ENCODE assay signal across 24 cellular contexts in the genomic region with DNA sequence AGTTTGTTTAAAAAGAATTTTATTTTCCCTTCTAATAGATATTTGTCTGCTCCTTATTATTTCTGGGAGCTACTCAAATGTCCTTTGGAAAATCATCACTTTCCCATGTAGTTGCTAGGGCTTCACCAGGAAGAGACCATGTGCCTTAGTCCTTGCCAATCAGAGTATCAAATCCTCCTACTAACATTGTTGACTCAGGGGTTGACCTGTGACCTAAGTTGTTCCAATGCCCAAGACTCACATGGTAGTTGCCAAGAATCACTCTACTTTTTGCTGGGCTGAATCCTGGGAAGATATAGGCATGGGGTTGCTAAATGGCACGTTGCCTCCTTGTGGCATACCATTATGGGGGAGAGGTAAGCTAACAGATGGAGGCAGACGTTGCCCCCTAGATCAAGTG. TPM values are rescaled to one million over a fixed set of nuclear protein-coding genes. Genes with fewer than 3 reads are reported as not detected.
DNase-seq lines count a peak whose midpoint lies in the region; ATAC-seq, FAIRE-seq and TF ChIP-seq lines count a peak whose summit lies in the region.
"Had no signal": no experiment of that assay in that cellular context is flagged by ENCODE, and none has a peak within 500 bp of the region (broad histone marks: within the 10 kb centered on the region; RNA-seq: fewer than 3 reads in every experiment).

No MANE protein-coding gene starts in this region.

- POLR2A ChIA-PET in HepG2 (lab: Yijun Ruan, JAX), result no interaction called here

- ATAC-seq in HepG2 (no peak), left lobe of liver (peak; percentile 83), HG03520 (IDR thresholded peaks at IDR 0.05; ENCODE audit: unreplicated experiment) (no peak), HG02571 (IDR thresholded peaks at IDR 0.05; ENCODE audit: unreplicated experiment) (no peak)
- ATAC-seq: GM12878, Right ventricle myocardium inferior had no signal

- TF ChIP-seq RAD21 in liver (IDR thresholded peaks at IDR 0.05), result no peak
- no peak for TF ChIP-seq RAD21 in HepG2 (CRISPR knock-in tag; IDR thresholded peaks at IDR 0.05)

- no peaks in the 10 kb centered on the region for H4K20me1 ChIP-seq in HepG2 (ENCODE audit: insufficient read depth, low read length)

- no peak for TF ChIP-seq EP300 in HepG2 (IDR thresholded peaks at IDR 0.05; ENCODE audit: low read depth in 2 of 2, low read length in 2 of 2)
- TF ChIP-seq EP300 in HepG2 (CRISPR knock-in tag; IDR thresholded peaks at IDR 0.05; ENCODE audit: borderline replicate concordance), result no peak

- H3K4me1 ChIP-seq in liver (ENCODE audit: control insufficient read depth in 4 of 4, insufficient read depth in 4 of 4, low read length in 3 of 4) (no peaks in the 10 kb centered on the region), HepG2 (ENCODE audit: insufficient read depth, low read length) (0 out of 2 replicates have a peak, but pooled peaks cover 9% of the 10 kb centered on the region)
- H3K4me1 ChIP-seq: SJSA1 had no signal

- H3K27me3 ChIP-seq in liver (ENCODE audit: control insufficient read depth in 4 of 4, insufficient read depth in 4 of 4, low read length in 3 of 4), result no peaks in the 10 kb centered on the region
- no peaks in the 10 kb centered on the region for H3K27me3 ChIP-seq in HepG2 (ENCODE audit: control insufficient read depth in 1 of 2, insufficient read depth in 2 of 2, low read length in 2 of 2)
- H3K27me3 ChIP-seq: SJSA1 had no signal

- 53% methylated on average over 2 of the region's 2 CpGs for WGBS in liver
- WGBS in HepG2 (ENCODE audit: low lambda C conversion rate), result 15% methylated on average over 2 of the region's 2 CpGs

- no TSS peak for BruUV-seq in HepG2 (replicated peaks; lab: Mats Ljungman, UMichigan)

- H3K4me3 ChIP-seq in liver (ENCODE audit: low read depth in 1 of 3, low read length in 3 of 3) (no peak overlapping the region), HepG2 (replicated peaks in 1 of 3; ENCODE audit: insufficient read depth in 1 of 3, low read depth in 2 of 3, low read length in 3 of 3) (no peak overlapping the region)
- H3K4me3 ChIP-seq: GM12878, GM23248, SJSA1 had no signal

- H3K79me2 ChIP-seq in HepG2 (ENCODE audit: insufficient read depth, low read length), result no peaks in the 10 kb centered on the region

- H3K27ac ChIP-seq in liver (ENCODE audit: low read depth in 1 of 2, low read length in 2 of 2) (no peak overlapping the region), HepG2 (ENCODE audit: extremely low read length, insufficient read depth, low read length) (no peak overlapping the region)
- H3K27ac ChIP-seq: GM23248, SJSA1 had no signal

- FAIRE-seq in HepG2 (lab: Jason Lieb, UNC), result no peak
- FAIRE-seq: A204.1, GM12878, RCC 7860 had no signal

- CTCF ChIA-PET in HepG2 (lab: Yijun Ruan, JAX; ENCODE audit: low intra/inter-chr PET ratio, low total read pairs), result no interaction called here

- H3K4me2 ChIP-seq in HepG2 (ENCODE audit: low read depth, low read length), result no peak overlapping the region

- TF ChIP-seq CTCF in liver (IDR thresholded peaks at IDR 0.05; ENCODE audit: low read depth, low read length, missing input control) (no peak), HepG2 (CRISPR knock-in tag; IDR thresholded peaks at IDR 0.05) (no peak)

- intact Hi-C loops in HepG2 (cut with micrococcal nuclease; ENCODE audit: unreplicated experiment), result no loop called here

- no peak for DNase-seq in HepG2 (ENCODE audit: low spot score)
- DNase-seq in dermis blood vessel endothelial cell, result peak; percentile 20
- no peak for DNase-seq in left lobe of liver (ENCODE audit: low spot score)
- no peak for DNase-seq in stimulated activated CD4-positive, alpha-beta T cell treated with anti-CD3 and anti-CD28 coated beads, Interleukin-15, amount 100 ng/mL, for 24 hours
- DNase-seq: DMS79 treated with DMSO at 0.1 percent for 48 hours, GM23248, HCEC 1CT, Karpas-422, NCI-H1092, NCI-H1436 treated with DMSO at 0.1 percent for 48 hours, NCI-H2029 treated with DMSO at 0.1 percent for 48 hours, NCI-H226, NCI-H510A treated with DMSO at 0.1 percent for 48 hours, NCI-H774 had no signal

- in situ Hi-C loops in HepG2 (cut with HindIII; ENCODE audit: extremely low pct_ligation_motif_present, low pct_unique_long_range_greater_than_20kb), result no loop called here

- TF ChIP-seq POLR2A in HepG2 (IDR thresholded peaks at IDR 0.05; ENCODE audit: insufficient read depth in 1 of 2, low read depth in 2 of 2, low read length in 2 of 2), result no peak

- H3K9ac ChIP-seq in liver (ENCODE audit: low read depth in 1 of 2, low read length in 2 of 2) (no peak overlapping the region), HepG2 (ENCODE audit: insufficient read depth, low read depth, low read length) (no peak overlapping the region)
- H3K9ac ChIP-seq: GM23248 had no signal

- H3K9me3 ChIP-seq in liver (ENCODE audit: control insufficient read depth in 4 of 4, low read length in 3 of 4) (no peaks in the 10 kb centered on the region), HepG2 (ENCODE audit: low read length) (no peaks in the 10 kb centered on the region)
- H3K9me3 ChIP-seq: SJSA1 had no signal

- no peak overlapping the region for H2AFZ ChIP-seq in HepG2 (ENCODE audit: low read length)
- H2AFZ ChIP-seq: GM23248 had no signal

- H3K36me3 ChIP-seq in liver (ENCODE audit: control insufficient read depth in 4 of 4, insufficient read depth in 3 of 4, low read depth in 1 of 4, low read length in 3 of 4), result no peaks in the 10 kb centered on the region
- H3K36me3 ChIP-seq in HepG2 (replicated peaks in 1 of 2; ENCODE audit: control insufficient read depth in 1 of 2, insufficient read depth in 2 of 2, low read length in 2 of 2), result no peaks in the 10 kb centered on the region
- H3K36me3 ChIP-seq: SJSA1 had no signal

TF ChIP-seq in liver, 16 proteins besides CTCF, POLR2A, EP300 and RAD21 (continues in another document):
- TF ChIP-seq RXRA (IDR thresholded peaks at IDR 0.05) (no peak), HNF4A (conservative IDR thresholded peaks at IDR 0.05) (no peak)

TF ChIP-seq in HepG2, 621 proteins besides CTCF, POLR2A, EP300 and RAD21 (continues in another document):
- no peak for TF ChIP-seq ZNF510 (CRISPR knock-in tag; IDR thresholded peaks at IDR 0.05; ENCODE audit: low read depth)
- TF ChIP-seq, protein P1, sequence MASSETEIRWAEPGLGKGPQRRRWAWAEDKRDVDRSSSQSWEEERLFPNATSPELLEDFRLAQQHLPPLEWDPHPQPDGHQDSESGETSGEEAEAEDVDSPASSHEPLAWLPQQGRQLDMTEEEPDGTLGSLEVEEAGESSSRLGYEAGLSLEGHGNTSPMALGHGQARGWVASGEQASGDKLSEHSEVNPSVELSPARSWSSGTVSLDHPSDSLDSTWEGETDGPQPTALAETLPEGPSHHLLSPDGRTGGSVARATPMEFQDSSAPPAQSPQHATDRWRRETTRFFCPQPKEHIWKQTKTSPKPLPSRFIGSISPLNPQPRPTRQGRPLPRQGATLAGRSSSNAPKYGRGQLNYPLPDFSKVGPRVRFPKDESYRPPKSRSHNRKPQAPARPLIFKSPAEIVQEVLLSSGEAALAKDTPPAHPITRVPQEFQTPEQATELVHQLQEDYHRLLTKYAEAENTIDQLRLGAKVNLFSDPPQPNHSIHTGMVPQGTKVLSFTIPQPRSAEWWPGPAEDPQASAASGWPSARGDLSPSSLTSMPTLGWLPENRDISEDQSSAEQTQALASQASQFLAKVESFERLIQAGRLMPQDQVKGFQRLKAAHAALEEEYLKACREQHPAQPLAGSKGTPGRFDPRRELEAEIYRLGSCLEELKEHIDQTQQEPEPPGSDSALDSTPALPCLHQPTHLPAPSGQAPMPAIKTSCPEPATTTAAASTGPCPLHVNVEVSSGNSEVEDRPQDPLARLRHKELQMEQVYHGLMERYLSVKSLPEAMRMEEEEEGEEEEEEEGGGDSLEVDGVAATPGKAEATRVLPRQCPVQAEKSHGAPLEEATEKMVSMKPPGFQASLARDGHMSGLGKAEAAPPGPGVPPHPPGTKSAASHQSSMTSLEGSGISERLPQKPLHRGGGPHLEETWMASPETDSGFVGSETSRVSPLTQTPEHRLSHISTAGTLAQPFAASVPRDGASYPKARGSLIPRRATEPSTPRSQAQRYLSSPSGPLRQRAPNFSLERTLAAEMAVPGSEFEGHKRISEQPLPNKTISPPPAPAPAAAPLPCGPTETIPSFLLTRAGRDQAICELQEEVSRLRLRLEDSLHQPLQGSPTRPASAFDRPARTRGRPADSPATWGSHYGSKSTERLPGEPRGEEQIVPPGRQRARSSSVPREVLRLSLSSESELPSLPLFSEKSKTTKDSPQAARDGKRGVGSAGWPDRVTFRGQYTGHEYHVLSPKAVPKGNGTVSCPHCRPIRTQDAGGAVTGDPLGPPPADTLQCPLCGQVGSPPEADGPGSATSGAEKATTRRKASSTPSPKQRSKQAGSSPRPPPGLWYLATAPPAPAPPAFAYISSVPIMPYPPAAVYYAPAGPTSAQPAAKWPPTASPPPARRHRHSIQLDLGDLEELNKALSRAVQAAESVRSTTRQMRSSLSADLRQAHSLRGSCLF (CRISPR knock-in tag; IDR thresholded peaks at IDR 0.05; ENCODE audit: borderline replicate concordance), result no peak
- TF ChIP-seq ZNF451 (CRISPR knock-in tag; IDR thresholded peaks at IDR 0.05), result no peak

RNA-seq across cellular contexts. Expression of gene FOXD3, which starts 58.2 kb away (rescaled TPM):
- under 1 TPM in 1 of 2 donors, not detected in 1; under 0.01 TPM for total RNA-seq in liver
- polyA plus RNA-seq in liver, result under 1 TPM in 1 of 2 donors, not detected in 1; 0.05 TPM
- total RNA-seq in HepG2 (2016; rRNA removed; fragmentation: Illumina TruSeq; extraction: Trizol), result not detected in 2 replicates
- total RNA-seq in HepG2 (2016; cell fraction: cytosol; rRNA removed; fragmentation: Illumina TruSeq; extraction: Trizol; ENCODE audit: low read depth), result not detected in 2 replicates
- total RNA-seq in HepG2 (2016; cell fraction: insoluble cytoplasmic fraction; rRNA removed; fragmentation: Illumina TruSeq; extraction: Trizol), result not detected in 2 replicates
- total RNA-seq in HepG2 (2016; cell fraction: membrane; rRNA removed; fragmentation: Illumina TruSeq; extraction: Trizol), result not detected in 2 replicates
- total RNA-seq in HepG2 (2016; cell fraction: nucleus; rRNA removed; fragmentation: Illumina TruSeq; extraction: Trizol), result not detected in 2 replicates
- not detected in 2 replicates for polyA plus RNA-seq in HepG2 (2011; rRNA removed)
- polyA plus RNA-seq in HepG2 (2011; cell fraction: cytosol; rRNA removed), result not detected in 2 replicates
- polyA plus RNA-seq in HepG2 (2011; cell fraction: nucleus; rRNA removed), result not detected in 2 replicates
- polyA plus RNA-seq in HepG2 (2012), result not detected in 2 replicates
- not detected in 2 replicates for polyA plus RNA-seq in HepG2 (2016; cell fraction: cytosol; fragmentation: Illumina TruSeq; extraction: Trizol; ENCODE audit: low read depth)
- not detected in 2 replicates for polyA plus RNA-seq in HepG2 (2016; cell fraction: insoluble cytoplasmic fraction; fragmentation: Illumina TruSeq; extraction: Trizol; ENCODE audit: low read depth)
- polyA plus RNA-seq in HepG2 (2016; cell fraction: membrane; fragmentation: Illumina TruSeq; extraction: Trizol; ENCODE audit: low read depth), result not detected in 2 replicates
- not detected in 2 replicates for polyA plus RNA-seq in HepG2 (2016; cell fraction: nucleus; fragmentation: Illumina TruSeq; extraction: Trizol; ENCODE audit: insufficient read depth, low read depth)
- polyA minus RNA-seq in HepG2 (2011; rRNA and poly(A)+ RNA removed; ENCODE audit: low replicate concordance), result not detected in 2 replicates
- polyA minus RNA-seq in HepG2 (2011; cell fraction: cytosol; rRNA and poly(A)+ RNA removed), result not detected in 2 replicates
- polyA minus RNA-seq in HepG2 (2011; cell fraction: nucleus; rRNA and poly(A)+ RNA removed), result not detected in 2 replicates
- not detected in 2 replicates for total RNA-seq in dermis blood vessel endothelial cell
- 0.15 TPM for total RNA-seq in left lobe of liver
- total RNA-seq: GM12878; GM23248; T-helper 1 cell treated with Interleukin-12 subunit alpha and Interleukin-12 subunit beta and Interleukin-4 antibody, amounts not matched to agents 30 ng/mL and 1 ng/mL, for 36 hours had no signal
- polyA plus RNA-seq: CD14-positive monocyte, GM12878, GM23248 had no signal
